24 cellular contexts compared by ENCODE assay signal in the genomic region with DNA sequence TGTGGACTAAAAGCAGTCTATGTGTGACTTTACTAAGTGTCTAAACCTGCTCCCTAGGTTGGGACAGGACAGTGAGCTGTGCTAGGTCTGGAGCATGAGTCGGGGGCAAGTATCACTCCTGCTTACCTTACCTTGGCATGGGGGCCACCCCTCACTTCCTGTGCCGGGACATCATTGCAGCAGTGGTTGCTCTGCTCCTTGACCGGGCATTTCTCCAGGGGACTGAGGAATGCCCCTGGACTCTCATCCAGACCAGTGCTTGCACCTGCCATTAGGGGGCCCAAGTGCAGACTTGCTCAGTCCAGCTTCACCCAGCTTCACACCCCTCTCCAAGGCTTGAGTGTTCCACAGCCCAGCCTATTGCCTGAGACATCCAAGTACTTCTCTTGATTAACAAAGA.
DNase-seq lines count a peak whose midpoint lies in the region; ATAC-seq, FAIRE-seq and TF ChIP-seq lines count a peak whose summit lies in the region.
"Had no signal": no experiment of that assay in that cellular context is flagged by ENCODE, and none has a peak within 500 bp of the region (broad histone marks: within the 10 kb centered on the region; RNA-seq: fewer than 3 reads in every experiment).

No MANE protein-coding gene starts in this region.

- H3K4me1 ChIP-seq in mammary epithelial cell (ENCODE audit: insufficient read depth, low read length), result no peaks in the 10 kb centered on the region
- no peaks in the 10 kb centered on the region for H3K4me1 ChIP-seq in IMR-90 (ENCODE audit: control insufficient read depth, insufficient read depth, low read length)
- H3K4me1 ChIP-seq in H1 (replicated peaks in 1 of 4; ENCODE audit: control insufficient read depth in 3 of 4, insufficient read depth in 4 of 4, low read length in 3 of 4), result peaks cover 2 to 8% (median 5%) of the 10 kb centered on the region in 4 experiments; a peak in 6 of 7 replicates
- H3K4me1 ChIP-seq in aorta (ENCODE audit: control insufficient read depth in 1 of 2, insufficient read depth in 2 of 2, low read length in 2 of 2), result no peaks in the 10 kb centered on the region
- H3K4me1 ChIP-seq in body of pancreas, result no peaks in the 10 kb centered on the region
- H3K4me1 ChIP-seq: BE2C, psoas muscle, upper lobe of right lung had no signal

- H2BK15ac ChIP-seq in IMR-90 (ENCODE audit: low read depth, low read length) (no peak overlapping the region), H1 (ENCODE audit: low read length) (peak overlapping the region; percentile 73; the same call in 1 of the 2 replicates)

- CTCF ChIA-PET in MCF 10A (lab: Yijun Ruan, JAX), result interaction anchor here (0.6 to 3.0 kb wide), 3 partner anchors 12 to 56 kb away, joined by 3 to 15 read pairs (median 3); no protein-coding TSS in a partner anchor
- CTCF ChIA-PET in mammary epithelial cell (lab: Charles Lee; ENCODE audit: low non-redundant PET), result no interaction called here
- CTCF ChIA-PET in IMR-90 (lab: Yijun Ruan, JAX), result interaction anchor here (1.0 kb wide), 1 partner anchor 11 kb away, joined by 3 read pairs; no protein-coding TSS in a partner anchor
- CTCF ChIA-PET in H1 (lab: Charles Lee; ENCODE audit: partially characterized antibody), result interaction anchor here (0.9 to 5.3 kb wide), 8 partner anchors 10 to 163 kb away, joined by 3 to 41 read pairs (median 4); no protein-coding TSS in a partner anchor

- no peaks in the 10 kb centered on the region for H3K79me1 ChIP-seq in IMR-90 (ENCODE audit: low read depth in 1 of 2, low read length in 2 of 2)
- no peaks in the 10 kb centered on the region for H3K79me1 ChIP-seq in H1 (ENCODE audit: low read depth, low read length)

- H3K27ac Mint-ChIP-seq in MCF 10A (ENCODE audit: low read depth, unreplicated experiment), result no peak overlapping the region
- H3K27ac Mint-ChIP-seq: activated CD8-positive, alpha-beta T cell treated with anti-CD3 and anti-CD28 coated beads, Interleukin-2, amount 10 ng/mL, durations not matched to agents 7 days and 5 days had no signal

- H3K18ac ChIP-seq in IMR-90 (ENCODE audit: low read depth, low read length) (no peak overlapping the region), H1 (ENCODE audit: extremely low read depth, low read length) (no peak overlapping the region)

- TF ChIP-seq RAD21 in IMR-90 (IDR thresholded peaks at IDR 0.05; ENCODE audit: low read length) (no peak), H1 (IDR thresholded peaks at IDR 0.05 in 1 of 2, conservative IDR thresholded peaks at IDR 0.05 in 1 of 2; ENCODE audit: low read depth in 2 of 2, low read length in 2 of 2) (peak; percentile 28 to 52; a peak in 3 of 4 replicates)

- H3K36me3 ChIP-seq in mammary epithelial cell (ENCODE audit: insufficient read depth, low read length), result no peaks in the 10 kb centered on the region
- H3K36me3 ChIP-seq in IMR-90 (ENCODE audit: control insufficient read depth, insufficient read depth, low read length), result no peaks in the 10 kb centered on the region
- no peaks in the 10 kb centered on the region for H3K36me3 ChIP-seq in H1 (ENCODE audit: control insufficient read depth in 2 of 4, insufficient read depth in 4 of 4, low read length in 3 of 4)
- H3K36me3 ChIP-seq in aorta (ENCODE audit: control insufficient read depth in 1 of 2, insufficient read depth in 2 of 2, low read length in 1 of 2), result no peaks in the 10 kb centered on the region
- H3K36me3 ChIP-seq in body of pancreas (replicated peaks in 1 of 2; ENCODE audit: insufficient read depth in 1 of 2, low read depth in 2 of 2), result no peaks in the 10 kb centered on the region
- H3K36me3 ChIP-seq: BE2C, upper lobe of right lung had no signal

- intact Hi-C loops in MCF 10A (cut with micrococcal nuclease) (no loop called here), mammary epithelial cell (cut with micrococcal nuclease) (no loop called here), IMR-90 (cut with micrococcal nuclease) (no loop called here), aorta (cut with DNase I) (no loop called here), body of pancreas (cut with DNase I) (no loop called here)

- no peak overlapping the region for H3K4me3 ChIP-seq in mammary epithelial cell (replicated peaks in 1 of 3; ENCODE audit: insufficient read depth in 1 of 3, low read depth in 2 of 3, low read length in 3 of 3)
- no peak overlapping the region for H3K4me3 ChIP-seq in IMR-90 (ENCODE audit: insufficient read depth, low read depth, low read length)
- no peak overlapping the region; a peak in 1 of 8 replicates for H3K4me3 ChIP-seq in H1 (ENCODE audit: extremely low read depth in 1 of 4, insufficient read depth in 2 of 4, low read depth in 3 of 4, low read length in 4 of 4)
- H3K4me3 ChIP-seq in aorta (ENCODE audit: low read length in 2 of 2), result no peak overlapping the region
- no peak overlapping the region for H3K4me3 ChIP-seq in body of pancreas
- H3K4me3 ChIP-seq: dorsolateral prefrontal cortex, psoas muscle, upper lobe of right lung had no signal

- no peak for TF ChIP-seq EP300 in H1 (IDR thresholded peaks at IDR 0.05; ENCODE audit: borderline replicate concordance in 1 of 2, low read depth in 2 of 2, low read length in 2 of 2)

- no peaks in the 10 kb centered on the region for H3K27me3 ChIP-seq in mammary epithelial cell (ENCODE audit: insufficient read depth, low read length)
- H3K27me3 ChIP-seq in IMR-90 (ENCODE audit: control insufficient read depth, insufficient read depth, low read length), result no peaks in the 10 kb centered on the region
- no peaks in the 10 kb centered on the region for H3K27me3 ChIP-seq in H1 (replicated peaks in 1 of 4; ENCODE audit: control insufficient read depth in 3 of 4, extremely low read depth in 1 of 4, insufficient read depth in 3 of 4, low read length in 3 of 4)
- H3K27me3 ChIP-seq in aorta (ENCODE audit: control insufficient read depth in 1 of 2, insufficient read depth in 2 of 2, low read length in 1 of 2), result no peaks in the 10 kb centered on the region
- H3K27me3 ChIP-seq in body of pancreas, result no peaks in the 10 kb centered on the region
- H3K27me3 ChIP-seq: BE2C, dorsolateral prefrontal cortex, upper lobe of right lung had no signal

- BruUV-seq in MCF 10A (replicated peaks; lab: Mats Ljungman, UMichigan), result no TSS peak
- BruUV-seq in mammary epithelial cell (replicated peaks; lab: Mats Ljungman, UMichigan), result no TSS peak
- no TSS peak for BruUV-seq in IMR-90 (replicated peaks; lab: Mats Ljungman, UMichigan)

- H4K91ac ChIP-seq in IMR-90 (ENCODE audit: insufficient read depth, low read depth, low read length) (no peak overlapping the region), H1 (replicated peaks; ENCODE audit: insufficient read length, low read length) (no peak overlapping the region)

- DNase-seq in MCF 10A (ENCODE audit: unreplicated experiment), result peak; percentile 9
- DNase-seq in mammary epithelial cell, result no peak
- DNase-seq in IMR-90, result no peak
- peak in 1 of 2 experiments; percentile 61 for DNase-seq in H1 (ENCODE audit: low read depth in 1 of 2, low spot score in 2 of 2)
- DNase-seq in aorta, result no peak
- DNase-seq in activated CD4-positive, alpha-beta T cell treated with anti-CD3 and anti-CD28 coated beads, Interleukin-2, amount 50 U/mL, for 1 hour, result no peak
- no peak for DNase-seq in body of pancreas
- DNase-seq: activated CD4-positive, CD25-positive, alpha-beta regulatory T cell treated with anti-CD3 and anti-CD28 coated beads, Interleukin-2, amount 50 U/mL, for 72 hours; activated CD8-positive, alpha-beta T cell treated with anti-CD3 and anti-CD28 coated beads, Interleukin-2, amount 10 ng/mL, durations not matched to agents 7 days and 5 days; activated gamma-delta T cell; BE2C; DND-41; dorsolateral prefrontal cortex; GOT3; head of caudate nucleus; left colon; mesenchymal stem cell; NCI-H1092; NCI-H1930; NCI-H526 treated with DMSO at 0.1 percent for 48 hours; Right ventricle myocardium superior; upper lobe of right lung had no signal

- in situ Hi-C loops in mammary epithelial cell (cut with MboI; ENCODE audit: low sequenced_read_pairs in 2 of 2) (no loop called here), IMR-90 (cut with MboI; ENCODE audit: low sequenced_read_pairs) (no loop called here)

- no peak overlapping the region for H2AK5ac ChIP-seq in IMR-90 (ENCODE audit: low read depth, low read length)
- H2AK5ac ChIP-seq in H1 (ENCODE audit: low read depth, low read length), result no peak overlapping the region

- H4K8ac ChIP-seq in IMR-90 (ENCODE audit: low read depth in 2 of 2, low read length in 2 of 2) (no peak overlapping the region), H1 (ENCODE audit: extremely low read depth, insufficient read depth, low read length) (no peak overlapping the region)

- POLR2A ChIA-PET in MCF 10A (lab: Yijun Ruan, JAX) (no interaction called here), IMR-90 (lab: Charles Lee; ENCODE audit: unreplicated experiment) (no interaction called here), H1 (lab: Charles Lee; ENCODE audit: partially characterized antibody) (interaction anchor here (1.5 kb wide), 1 partner anchor 10 kb away, joined by 3 read pairs; no protein-coding TSS in a partner anchor)

- H3K9me1 ChIP-seq in IMR-90 (ENCODE audit: insufficient read depth, low read length), result no peaks in the 10 kb centered on the region

- H2BK120ac ChIP-seq in IMR-90 (ENCODE audit: low read depth, low read length) (no peak overlapping the region), H1 (replicated peaks; ENCODE audit: low read depth, low read length) (no peak overlapping the region)

- H3K4me1 Mint-ChIP-seq in MCF 10A (ENCODE audit: insufficient read depth, unreplicated experiment), result no peaks in the 10 kb centered on the region

- H3K14ac ChIP-seq in IMR-90 (replicated peaks; ENCODE audit: low read depth, low read length) (no peak overlapping the region), H1 (ENCODE audit: insufficient read length) (no peak overlapping the region)

- TF ChIP-seq CTCF in MCF 10A (IDR thresholded peaks at IDR 0.05; ENCODE audit: unreplicated experiment) (no peak), mammary epithelial cell (conservative IDR thresholded peaks at IDR 0.05 in 1 of 2, IDR thresholded peaks at IDR 0.05 in 1 of 2; ENCODE audit: extremely low read depth in 1 of 2, insufficient read depth in 1 of 2, low read depth in 1 of 2, low read length in 2 of 2) (no peak), IMR-90 (conservative IDR thresholded peaks at IDR 0.05; ENCODE audit: low read depth, low read length) (no peak), H1 (IDR thresholded peaks at IDR 0.05; ENCODE audit: control extremely low read depth in 1 of 3, insufficient read depth in 1 of 3, low read depth in 1 of 3, low read length in 3 of 3) (peak; percentile 53 to 70 (median 70)), body of pancreas (IDR thresholded peaks at IDR 0.05) (no peak)

- H2AK9ac ChIP-seq in IMR-90 (replicated peaks; ENCODE audit: low read depth, low read length, poor library complexity), result no peak overlapping the region

- H3K79me2 ChIP-seq in mammary epithelial cell (ENCODE audit: insufficient read depth, low read length), result no peaks in the 10 kb centered on the region
- no peaks in the 10 kb centered on the region for H3K79me2 ChIP-seq in H1 (ENCODE audit: control insufficient read depth in 1 of 2, insufficient read depth in 2 of 2, low read length in 2 of 2)

- no peak overlapping the region for H2AFZ ChIP-seq in mammary epithelial cell (ENCODE audit: low read depth, low read length)
- H2AFZ ChIP-seq in IMR-90 (replicated peaks; ENCODE audit: low read length, poor library complexity), result peak overlapping the region; percentile 63
- peak overlapping the region; percentile 87 for H2AFZ ChIP-seq in H1 (ENCODE audit: low read length)

- FAIRE-seq in H1 (lab: Jason Lieb, UNC), result peak; percentile 42

- H3K36me3 Mint-ChIP-seq in MCF 10A (ENCODE audit: insufficient read depth, unreplicated experiment), result no peaks in the 10 kb centered on the region

- H3K23ac ChIP-seq in IMR-90 (ENCODE audit: low read depth, low read length) (no peak overlapping the region), H1 (ENCODE audit: insufficient read length) (no peak overlapping the region)

- H3K4ac ChIP-seq in IMR-90 (ENCODE audit: low read depth, low read length) (no peak overlapping the region), H1 (replicated peaks; ENCODE audit: insufficient read length, low read depth, low read length) (no peak overlapping the region)

- H3K9me3 ChIP-seq in mammary epithelial cell (replicated peaks; ENCODE audit: insufficient read depth, low read length) (no peaks in the 10 kb centered on the region), IMR-90 (ENCODE audit: control insufficient read depth, insufficient read depth, low read length) (no peaks in the 10 kb centered on the region), H1 (ENCODE audit: insufficient read depth in 2 of 2, low read depth in 1 of 2, low read length in 1 of 2) (no peaks in the 10 kb centered on the region; a peak in 1 of 4 replicates), aorta (ENCODE audit: control insufficient read depth, low read length) (peaks cover 5% of the 10 kb centered on the region), body of pancreas (no peaks in the 10 kb centered on the region)
- H3K9me3 ChIP-seq: BE2C, psoas muscle, upper lobe of right lung had no signal

- no peak overlapping the region for H3K9ac ChIP-seq in mammary epithelial cell (ENCODE audit: insufficient read depth, low read length)
- no peak overlapping the region for H3K9ac ChIP-seq in IMR-90 (ENCODE audit: low read depth, low read length)
- H3K9ac ChIP-seq in H1 (replicated peaks in 1 of 4; ENCODE audit: extremely low read depth in 1 of 4, low read depth in 3 of 4, low read length in 3 of 4), result no peak overlapping the region

- no peaks in the 10 kb centered on the region for H3K23me2 ChIP-seq in H1 (ENCODE audit: low read depth, low read length)

- no peak for TF ChIP-seq POLR2A in IMR-90 (IDR thresholded peaks at IDR 0.05; ENCODE audit: low read depth, low read length)
- no peak for TF ChIP-seq POLR2A in H1 (IDR thresholded peaks at IDR 0.05; ENCODE audit: control extremely low read depth in 1 of 2, low read depth in 2 of 2, low read length in 2 of 2)
- no peak for TF ChIP-seq POLR2A in body of pancreas (IDR thresholded peaks at IDR 0.05)

- no peak overlapping the region for H4K5ac ChIP-seq in IMR-90 (ENCODE audit: low read depth, low read length)
- H4K5ac ChIP-seq in H1 (ENCODE audit: insufficient read length, low read depth, low read length), result peak overlapping the region; percentile 13

- no peak overlapping the region for H3K4me3 Mint-ChIP-seq in MCF 10A (ENCODE audit: unreplicated experiment)
- H3K4me3 Mint-ChIP-seq: activated CD8-positive, alpha-beta T cell treated with anti-CD3 and anti-CD28 coated beads, Interleukin-2, amount 10 ng/mL, durations not matched to agents 7 days and 5 days had no signal

- peaks cover 28% of the 10 kb centered on the region for H3K27me3 Mint-ChIP-seq in MCF 10A (ENCODE audit: insufficient read depth, unreplicated experiment)

- H2BK5ac ChIP-seq in IMR-90 (ENCODE audit: low read depth, low read length, poor library complexity, severe bottlenecking) (no peak overlapping the region), H1 (ENCODE audit: low read depth, low read length) (peak overlapping the region; percentile 75; the same call in 1 of the 2 replicates)

- ATAC-seq in IMR-90 (ENCODE audit: low read depth) (no peak), aorta (ENCODE audit: low FRiP score) (peak; percentile 26), body of pancreas (no peak), GM21619 (IDR thresholded peaks at IDR 0.05; ENCODE audit: unreplicated experiment) (no peak)
- ATAC-seq: activated CD8-positive, alpha-beta T cell treated with anti-CD3 and anti-CD28 coated beads, Interleukin-2, amount 10 ng/mL, durations not matched to agents 7 days and 5 days; left colon; psoas muscle; upper lobe of right lung had no signal

- H2BK20ac ChIP-seq in IMR-90 (ENCODE audit: low read depth, low read length), result no peak overlapping the region
- peak overlapping the region; percentile 43; the same call in 1 of the 2 replicates for H2BK20ac ChIP-seq in H1 (ENCODE audit: low read length)

- no peaks in the 10 kb centered on the region for H4K20me1 ChIP-seq in mammary epithelial cell (ENCODE audit: insufficient read depth, low read length)
- H4K20me1 ChIP-seq in IMR-90 (ENCODE audit: insufficient read depth, low read length), result no peaks in the 10 kb centered on the region
- no peaks in the 10 kb centered on the region for H4K20me1 ChIP-seq in H1 (replicated peaks in 1 of 2; ENCODE audit: control insufficient read depth in 1 of 2, insufficient read depth in 2 of 2, low read length in 2 of 2)

- dilution Hi-C loops in mammary epithelial cell (cut with HindIII; ENCODE audit: low sequenced_read_pairs), result no loop called here
- dilution Hi-C loops in IMR-90 (cut with HindIII; ENCODE audit: low sequenced_read_pairs, unreplicated experiment), result no loop called here

- no peak overlapping the region for H3K56ac ChIP-seq in IMR-90 (ENCODE audit: extremely low read depth, insufficient read depth, low read length)
- no peak overlapping the region for H3K56ac ChIP-seq in H1 (replicated peaks; ENCODE audit: insufficient read length, low read depth, low read length)

- H3K27ac ChIP-seq in mammary epithelial cell (ENCODE audit: insufficient read depth, low read depth, low read length) (no peak overlapping the region), IMR-90 (ENCODE audit: insufficient read depth, low read length) (no peak overlapping the region), H1 (ENCODE audit: low read depth, low read length) (no peak overlapping the region), aorta (ENCODE audit: low read depth in 1 of 2, low read length in 2 of 2) (no peak overlapping the region), body of pancreas (no peak overlapping the region)
- H3K27ac ChIP-seq: dorsolateral prefrontal cortex, psoas muscle, upper lobe of right lung had no signal

- no peak overlapping the region for H3K4me2 ChIP-seq in mammary epithelial cell (ENCODE audit: insufficient read depth, low read depth, low read length)
- no peak overlapping the region for H3K4me2 ChIP-seq in IMR-90 (ENCODE audit: low read depth, low read length)
- 0 out of 4 replicates have a peak overlapping the region, but pooled peaks have one; percentile 9 to 44 for H3K4me2 ChIP-seq in H1 (ENCODE audit: insufficient read depth in 1 of 2, low read depth in 2 of 2, low read length in 2 of 2)

- H2BK12ac ChIP-seq in H1 (ENCODE audit: low read depth, low read length), result peak overlapping the region; percentile 76; the same call in 1 of the 2 replicates

- WGBS in mammary epithelial cell (ENCODE audit: low coverage, missing lambda C conversion rate), result 68% methylated on average over 3 of the region's 3 CpGs
- WGBS in IMR-90 (ENCODE audit: extremely low coverage in 2 of 2, insufficient read length in 1 of 2), 2 experiments, result 100% methylated on average over 1 of the region's 3 CpGs; no CpG with 5 or more reads in 1 of the 2 experiments
- 89% methylated on average over 3 of the region's 3 CpGs; no CpG with 5 or more reads in 1 of the 2 experiments for WGBS in H1 (ENCODE audit: extremely low coverage in 1 of 2, insufficient coverage in 1 of 2, insufficient read length in 1 of 2, insufficient replicate concordance in 2 of 2, low coverage in 1 of 2, low lambda C conversion rate in 2 of 2, missing lambda C conversion rate in 1 of 2), 2 experiments
- WGBS in aorta, 2 donors, result 83 to 84% methylated on average over 3 of the region's 3 CpGs
- 80 to 84% methylated on average over 2 to 3 of the region's 3 CpGs for WGBS in body of pancreas, 2 donors

- H3K9me3 Mint-ChIP-seq in MCF 10A (ENCODE audit: unreplicated experiment), result no peaks in the 10 kb centered on the region

Comparison
In these comparisons a context has a peak if more than half of its experiments do, and no peak if none do; other contexts are left out.
1. CTCF ChIP-seq: peak in H1 (3 of 3); none in MCF 10A (single experiment), mammary epithelial cell (0 of 2), IMR-90 (single experiment) and body of pancreas (0 of 7).
2. H3K4me2 ChIP-seq: peak in H1 (2 of 2); none in mammary epithelial cell (single experiment) and IMR-90 (single experiment).